ENCODE assay signal across 8 cellular contexts in the genomic region with DNA sequence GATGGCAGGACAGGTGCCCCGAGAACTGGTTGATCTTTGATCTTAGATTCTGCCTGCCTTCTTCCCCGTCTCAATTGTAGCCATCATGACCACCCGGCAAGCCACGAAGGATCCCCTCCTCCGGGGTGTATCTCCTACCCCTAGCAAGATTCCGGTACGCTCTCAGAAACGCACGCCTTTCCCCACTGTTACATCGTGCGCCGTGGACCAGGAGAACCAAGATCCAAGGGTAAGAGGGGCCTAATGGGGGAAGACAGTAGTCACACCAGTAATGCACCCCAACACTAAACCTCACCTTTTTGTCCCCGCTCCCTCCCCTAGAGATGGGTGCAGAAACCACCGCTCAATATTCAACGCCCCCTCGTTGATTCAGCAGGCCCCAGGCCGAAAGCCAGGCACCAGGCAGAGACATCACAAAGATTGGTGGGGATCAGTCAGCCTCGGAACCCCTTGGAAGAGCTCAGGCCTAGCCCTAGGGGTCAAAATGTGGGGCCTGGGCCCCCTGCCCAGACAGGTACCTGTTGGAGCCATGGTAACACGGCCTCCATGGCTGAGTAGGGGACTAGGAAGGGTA. TPM values are rescaled to one million over a fixed set of nuclear protein-coding genes. Genes with fewer than 3 reads are reported as not detected.
DNase-seq lines count a peak whose midpoint lies in the region; ATAC-seq and TF ChIP-seq lines count a peak whose summit lies in the region.

No MANE protein-coding gene starts in this region.

- peaks cover 6% of the 10 kb centered on the region for H3K27me3 Mint-ChIP-seq in GM23338 (ENCODE audit: insufficient read depth, low read depth, poor library complexity)

- H3F3A ChIP-seq in GM23338 (replicated peaks; ENCODE audit: low read depth): no peaks in the 10 kb centered on the region; the same call in 1 of the 2 replicates

- peak overlapping the region; percentile 98 for H3K27ac Mint-ChIP-seq in GM23338

- H3K27me3 ChIP-seq in GM23338 (ENCODE audit: insufficient read depth) (0 out of 2 replicates have a peak, but pooled peaks cover 9% of the 10 kb centered on the region), right cardiac atrium (ENCODE audit: control insufficient read depth, insufficient read depth) (no peaks in the 10 kb centered on the region), skeletal muscle satellite cell (ENCODE audit: control insufficient read depth, insufficient read depth, low read length) (no peaks in the 10 kb centered on the region)

- no peaks in the 10 kb centered on the region for H3K9me2 ChIP-seq in GM23338 (ENCODE audit: insufficient read depth)

- H3K9me3 ChIP-seq in right cardiac atrium (ENCODE audit: control insufficient read depth, low read length) (no peaks in the 10 kb centered on the region), skeletal muscle satellite cell (replicated peaks; ENCODE audit: low read length) (no peaks in the 10 kb centered on the region)

- 12% methylated on average over 19 of the region's 19 CpGs for WGBS in right cardiac atrium

- ATAC-seq in GM23338 (no peak), right cardiac atrium (no peak), GM18511 (IDR thresholded peaks at IDR 0.05; ENCODE audit: unreplicated experiment) (no peak)
- no peak for ATAC-seq in activated CD4-positive, CD25-positive, alpha-beta regulatory T cell treated with anti-CD3 and anti-CD28 coated beads, Interleukin-2, amount 50 U/mL, for 24 hours

- peak overlapping the region; percentile 100 for H3K4me3 Mint-ChIP-seq in GM23338

- DNase-seq in GM23338 (ENCODE audit: low spot score): no peak
- DNase-seq in right cardiac atrium: peak in 1 of 3 donors; percentile 33
- no peak for DNase-seq in DMS53 treated with DMSO at 0.1 percent for 48 hours (lab: John Stamatoyannopoulos, UW; ENCODE audit: unreplicated experiment)
- DNase-seq in foreskin melanocyte: no peak

- peaks cover 36% of the 10 kb centered on the region for H3K36me3 Mint-ChIP-seq in GM23338 (ENCODE audit: low read depth)

- H2AFZ ChIP-seq in GM23338: peak overlapping the region; percentile 67; the same call in 1 of the 2 replicates

- H3K4me1 ChIP-seq in GM23338 (ENCODE audit: insufficient read depth) (peaks cover 11% of the 10 kb centered on the region; the same call in 1 of the 2 replicates), right cardiac atrium (ENCODE audit: control insufficient read depth, insufficient read depth, low read length) (no peaks in the 10 kb centered on the region), skeletal muscle satellite cell (ENCODE audit: control insufficient read depth, insufficient read depth, low read length) (peaks cover 12% of the 10 kb centered on the region)

- H3K4me3 ChIP-seq in GM23338 (peak overlapping the region; percentile 66), right cardiac atrium (ENCODE audit: low read length) (peak overlapping the region; percentile 40), skeletal muscle satellite cell (ENCODE audit: low read length) (peak overlapping the region; percentile 88)

- H3K36me3 ChIP-seq in GM23338 (ENCODE audit: insufficient read depth) (peaks cover 18% of the 10 kb centered on the region; the same call in 1 of the 2 replicates), skeletal muscle satellite cell (ENCODE audit: insufficient read depth, low read length) (peaks cover 22% of the 10 kb centered on the region)

- H3K4me2 ChIP-seq in GM23338: peak overlapping the region; percentile 97
- H3K4me2 ChIP-seq in skeletal muscle satellite cell (ENCODE audit: low read length): peak overlapping the region; percentile 88

- no peak overlapping the region for H3K27ac ChIP-seq in GM23338 (ENCODE audit: low read depth)
- peak overlapping the region; percentile 78; the same call in 1 of the 2 replicates for H3K27ac ChIP-seq in VCaP
- no peak overlapping the region for H3K27ac ChIP-seq in right cardiac atrium (ENCODE audit: low read length)

- no peaks in the 10 kb centered on the region for H4K20me1 ChIP-seq in GM23338 (replicated peaks; ENCODE audit: insufficient read depth)

- H3K79me2 ChIP-seq in GM23338 (replicated peaks; ENCODE audit: insufficient read depth): peaks cover 6% of the 10 kb centered on the region; the same call in 1 of the 2 replicates

- intact Hi-C loops in right cardiac atrium (cut with DNase I): no loop called here

- TF ChIP-seq CTCF in GM23338 (conservative IDR thresholded peaks at IDR 0.05; ENCODE audit: low read depth in 2 of 2) (no peak), VCaP (conservative IDR thresholded peaks at IDR 0.05) (no peak)

- H3K4me1 Mint-ChIP-seq in GM23338: peaks cover 11% of the 10 kb centered on the region

- H3K9me3 Mint-ChIP-seq in GM23338: no peaks in the 10 kb centered on the region

- peak overlapping the region; percentile 81 for H3K9ac ChIP-seq in skeletal muscle satellite cell (ENCODE audit: low read depth, low read length)

TF ChIP-seq in GM23338, 12 proteins besides CTCF, POLR2A, EP300 and RAD21:
- TF ChIP-seq STAT1 (IDR thresholded peaks at IDR 0.05; ENCODE audit: unreplicated experiment) (no peak), EZH2phosphoT487 (IDR thresholded peaks at IDR 0.05; ENCODE audit: unreplicated experiment) (no peak), JUNB (IDR thresholded peaks at IDR 0.05; ENCODE audit: unreplicated experiment) (no peak), ZNF114 (CRISPR knock-in tag; IDR thresholded peaks at IDR 0.05) (no peak), CREB1 (CRISPR knock-in tag; IDR thresholded peaks at IDR 0.05; ENCODE audit: low read depth) (no peak), POLR2AphosphoS5 (IDR thresholded peaks at IDR 0.05; ENCODE audit: low read depth) (no peak), ZNF331 (CRISPR knock-in tag; IDR thresholded peaks at IDR 0.05; ENCODE audit: low read depth) (no peak)
- TF ChIP-seq, protein P1, sequence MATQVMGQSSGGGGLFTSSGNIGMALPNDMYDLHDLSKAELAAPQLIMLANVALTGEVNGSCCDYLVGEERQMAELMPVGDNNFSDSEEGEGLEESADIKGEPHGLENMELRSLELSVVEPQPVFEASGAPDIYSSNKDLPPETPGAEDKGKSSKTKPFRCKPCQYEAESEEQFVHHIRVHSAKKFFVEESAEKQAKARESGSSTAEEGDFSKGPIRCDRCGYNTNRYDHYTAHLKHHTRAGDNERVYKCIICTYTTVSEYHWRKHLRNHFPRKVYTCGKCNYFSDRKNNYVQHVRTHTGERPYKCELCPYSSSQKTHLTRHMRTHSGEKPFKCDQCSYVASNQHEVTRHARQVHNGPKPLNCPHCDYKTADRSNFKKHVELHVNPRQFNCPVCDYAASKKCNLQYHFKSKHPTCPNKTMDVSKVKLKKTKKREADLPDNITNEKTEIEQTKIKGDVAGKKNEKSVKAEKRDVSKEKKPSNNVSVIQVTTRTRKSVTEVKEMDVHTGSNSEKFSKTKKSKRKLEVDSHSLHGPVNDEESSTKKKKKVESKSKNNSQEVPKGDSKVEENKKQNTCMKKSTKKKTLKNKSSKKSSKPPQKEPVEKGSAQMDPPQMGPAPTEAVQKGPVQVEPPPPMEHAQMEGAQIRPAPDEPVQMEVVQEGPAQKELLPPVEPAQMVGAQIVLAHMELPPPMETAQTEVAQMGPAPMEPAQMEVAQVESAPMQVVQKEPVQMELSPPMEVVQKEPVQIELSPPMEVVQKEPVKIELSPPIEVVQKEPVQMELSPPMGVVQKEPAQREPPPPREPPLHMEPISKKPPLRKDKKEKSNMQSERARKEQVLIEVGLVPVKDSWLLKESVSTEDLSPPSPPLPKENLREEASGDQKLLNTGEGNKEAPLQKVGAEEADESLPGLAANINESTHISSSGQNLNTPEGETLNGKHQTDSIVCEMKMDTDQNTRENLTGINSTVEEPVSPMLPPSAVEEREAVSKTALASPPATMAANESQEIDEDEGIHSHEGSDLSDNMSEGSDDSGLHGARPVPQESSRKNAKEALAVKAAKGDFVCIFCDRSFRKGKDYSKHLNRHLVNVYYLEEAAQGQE (IDR thresholded peaks at IDR 0.05; ENCODE audit: unreplicated experiment): no peak
- TF ChIP-seq, protein P2, sequence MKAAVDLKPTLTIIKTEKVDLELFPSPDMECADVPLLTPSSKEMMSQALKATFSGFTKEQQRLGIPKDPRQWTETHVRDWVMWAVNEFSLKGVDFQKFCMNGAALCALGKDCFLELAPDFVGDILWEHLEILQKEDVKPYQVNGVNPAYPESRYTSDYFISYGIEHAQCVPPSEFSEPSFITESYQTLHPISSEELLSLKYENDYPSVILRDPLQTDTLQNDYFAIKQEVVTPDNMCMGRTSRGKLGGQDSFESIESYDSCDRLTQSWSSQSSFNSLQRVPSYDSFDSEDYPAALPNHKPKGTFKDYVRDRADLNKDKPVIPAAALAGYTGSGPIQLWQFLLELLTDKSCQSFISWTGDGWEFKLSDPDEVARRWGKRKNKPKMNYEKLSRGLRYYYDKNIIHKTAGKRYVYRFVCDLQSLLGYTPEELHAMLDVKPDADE (IDR thresholded peaks at IDR 0.05): no peak

RNA-seq across cellular contexts. Expression of a gene that starts 0.6 kb away (rescaled TPM):
- 27.6 and 46.4 TPM in 2 replicates for total RNA-seq in GM23338 (2014; rRNA removed; shearing (Covaris generic))
- 44.7 and 47.5 TPM in 2 replicates for polyA plus RNA-seq in GM23338 (2016; fragmentation: Nextera tagmentation; extraction: Ambion mirVana)
- total RNA-seq in right cardiac atrium: 1 to 10 TPM in 1 of 4 donors, under 1 TPM in 2, not detected in 1; 0.65 to 1.7 (median 0.93) TPM
- polyA plus RNA-seq in right cardiac atrium: 0.25 TPM
- 7.0 and 7.6 TPM in 2 replicates for total RNA-seq in skeletal muscle satellite cell (2012; rRNA removed)

RNA-seq across cellular contexts. Expression of a gene that starts 13.4 kb away (rescaled TPM):
- total RNA-seq in GM23338 (2014; rRNA removed; shearing (Covaris generic)): 0.12 TPM in 1 of 2 replicates, not detected in the other
- polyA plus RNA-seq in GM23338 (2016; fragmentation: Nextera tagmentation; extraction: Ambion mirVana): not detected in 2 replicates
- total RNA-seq in right cardiac atrium: not detected
- polyA plus RNA-seq in right cardiac atrium: not detected
- 0.22 TPM in 1 of 2 replicates, not detected in the other for total RNA-seq in skeletal muscle satellite cell (2012; rRNA removed)

RNA-seq across cellular contexts. Expression of a gene that starts 23.1 kb away (rescaled TPM):
- total RNA-seq in GM23338 (2014; rRNA removed; shearing (Covaris generic)): 0.10 TPM in 1 of 2 replicates, not detected in the other
- not detected in 2 replicates for polyA plus RNA-seq in GM23338 (2016; fragmentation: Nextera tagmentation; extraction: Ambion mirVana)
- under 1 TPM; 0.24 to 0.86 (median 0.44) TPM for total RNA-seq in right cardiac atrium
- 0.09 TPM for polyA plus RNA-seq in right cardiac atrium
- 0.25 and 0.66 TPM in 2 replicates for total RNA-seq in skeletal muscle satellite cell (2012; rRNA removed)

RNA-seq across cellular contexts. Expression of a gene that starts 28.7 kb away (rescaled TPM):
- 0.24 and 0.62 TPM in 2 replicates for total RNA-seq in GM23338 (2014; rRNA removed; shearing (Covaris generic))
- polyA plus RNA-seq in GM23338 (2016; fragmentation: Nextera tagmentation; extraction: Ambion mirVana): 0.36 and 0.43 TPM in 2 replicates
- 1 to 10 TPM in 1 of 4 donors, under 1 TPM in 3; 0.57 to 1.8 (median 0.94) TPM for total RNA-seq in right cardiac atrium
- polyA plus RNA-seq in right cardiac atrium: 2.0 TPM
- under 0.01 and 0.22 TPM in 2 replicates for total RNA-seq in skeletal muscle satellite cell (2012; rRNA removed)

RNA-seq across cellular contexts. Expression of a gene that starts 43.7 kb away (rescaled TPM):
- 20.6 and 28.1 TPM in 2 replicates for total RNA-seq in GM23338 (2014; rRNA removed; shearing (Covaris generic))
- 54.0 and 61.0 TPM in 2 replicates for polyA plus RNA-seq in GM23338 (2016; fragmentation: Nextera tagmentation; extraction: Ambion mirVana)
- 10 to 100 TPM in 1 of 4 donors, 1 to 10 TPM in 3; 8.4 to 10.3 (median 9.1) TPM for total RNA-seq in right cardiac atrium
- polyA plus RNA-seq in right cardiac atrium: 5.5 TPM
- 15.7 and 21.3 TPM in 2 replicates for total RNA-seq in skeletal muscle satellite cell (2012; rRNA removed)

Comparison
In these comparisons a context has a peak if more than half of its experiments do, and no peak if none do; other contexts are left out.
1. RNA of a gene that starts 0.6 kb away (total RNA-seq): 27.6 to 46.4 TPM in GM23338; 0.65 to 1.7 TPM in right cardiac atrium; every median in the first group is over 10 times any median in the second.
2. Peak in every context shown above with its lines, with median percentiles within 50 percentile points of each other: H3K4me3 ChIP-seq.